Comparison of ENCODE assay signal across 9 cellular contexts in the genomic region with DNA sequence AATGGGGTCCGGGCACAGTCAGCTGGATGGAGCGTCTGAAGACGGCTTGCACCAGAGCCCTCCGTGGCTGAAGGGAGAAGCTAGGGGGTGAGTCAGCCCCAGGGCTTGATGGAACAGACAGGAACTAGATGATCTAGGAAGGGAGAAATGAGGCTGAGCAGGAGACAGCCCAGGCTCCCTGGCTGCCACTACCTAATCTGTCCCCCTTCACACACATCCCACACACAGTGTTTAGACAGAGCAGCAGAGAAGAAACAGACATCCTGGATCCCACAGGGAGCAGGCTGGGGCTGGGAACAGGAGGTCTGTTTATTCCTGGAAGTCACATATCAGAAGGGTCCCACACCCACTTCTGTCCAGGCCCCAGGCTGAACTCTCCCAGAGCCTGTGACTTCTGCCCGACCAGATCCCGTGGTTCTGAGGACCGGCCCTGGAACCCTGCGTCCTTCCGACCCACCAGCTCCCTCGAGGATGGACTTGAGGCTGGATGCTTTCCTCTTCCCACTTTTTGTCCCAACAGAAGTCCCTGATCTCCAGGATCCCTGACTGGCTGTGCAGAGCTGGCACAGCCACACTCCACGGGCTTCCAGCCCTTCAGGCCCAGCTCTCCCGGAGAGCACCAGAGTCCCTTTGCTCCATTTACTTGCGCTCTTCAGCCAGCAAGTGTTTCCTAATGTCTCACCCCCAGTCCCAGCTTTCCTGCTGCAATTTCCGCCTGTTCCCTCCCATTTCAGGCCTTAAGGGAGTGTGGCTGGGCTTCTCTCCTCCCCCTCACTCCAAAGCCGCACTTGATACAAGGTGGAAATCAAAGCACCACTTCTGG. TPM values are rescaled to one million over a fixed set of nuclear protein-coding genes. Genes with fewer than 3 reads are reported as not detected.
A peak's percentile ranks its signal among the peaks of the same experiment; 100 is the strongest.
DNase-seq lines count a peak whose midpoint lies in the region; ATAC-seq and TF ChIP-seq lines count a peak whose summit lies in the region.
"Had no signal": no experiment of that assay in that cellular context is flagged by ENCODE, and none has a peak within 500 bp of the region (broad histone marks: within the 10 kb centered on the region; RNA-seq: fewer than 3 reads in every experiment).

No MANE protein-coding gene starts in this region.

- peak overlapping the region; percentile 77 for H3K27ac Mint-ChIP-seq in activated T-cell treated with anti-CD3 and anti-CD28 coated beads, Interleukin-2, amount 50 U/mL, for 24 hours
- peak overlapping the region; percentile 62 for H3K27ac Mint-ChIP-seq in central memory CD8-positive, alpha-beta T cell (ENCODE audit: low read depth)
- H3K27ac Mint-ChIP-seq in type B pancreatic cell = peak overlapping the region; percentile 72

- DNase-seq in activated T-cell treated with anti-CD3 and anti-CD28 coated beads, Interleukin-2, amount 50 U/mL, for 24 hours = no peak
- no peak for DNase-seq in activated T-cell treated with anti-CD3 and anti-CD28 coated beads, Interleukin-2, amount 50 U/mL, for 4 hours
- no peak for DNase-seq in central memory CD8-positive, alpha-beta T cell (ENCODE audit: low spot score in 2 of 2)
- DNase-seq in lung (ENCODE audit: low spot score) (peak; percentile 74), type B pancreatic cell (ENCODE audit: extremely low spot score, unreplicated experiment) (no peak), globus pallidus (ENCODE audit: low spot score) (no peak)
- DNase-seq: NCI-H1436 had no signal

- no peaks in the 10 kb centered on the region for H3K27me3 Mint-ChIP-seq in activated T-cell treated with anti-CD3 and anti-CD28 coated beads, Interleukin-2, amount 50 U/mL, for 24 hours
- no peaks in the 10 kb centered on the region for H3K27me3 Mint-ChIP-seq in activated T-cell treated with anti-CD3 and anti-CD28 coated beads, Interleukin-2, amount 50 U/mL, for 4 hours (ENCODE audit: low read depth)
- H3K27me3 Mint-ChIP-seq in central memory CD8-positive, alpha-beta T cell = no peaks in the 10 kb centered on the region
- no peaks in the 10 kb centered on the region for H3K27me3 Mint-ChIP-seq in type B pancreatic cell

- H3K4me3 Mint-ChIP-seq in activated T-cell treated with anti-CD3 and anti-CD28 coated beads, Interleukin-2, amount 50 U/mL, for 24 hours = no peak overlapping the region
- no peak overlapping the region for H3K4me3 Mint-ChIP-seq in activated T-cell treated with anti-CD3 and anti-CD28 coated beads, Interleukin-2, amount 50 U/mL, for 4 hours
- H3K4me3 Mint-ChIP-seq in central memory CD8-positive, alpha-beta T cell = no peak overlapping the region
- H3K4me3 Mint-ChIP-seq in type B pancreatic cell = peak overlapping the region; percentile 32

- H3K36me3 ChIP-seq in lung (ENCODE audit: control insufficient read depth in 2 of 2, insufficient read depth in 2 of 2, low read length in 2 of 2) = peaks cover 10 to 20% of the 10 kb centered on the region in 2 donors

- ATAC-seq in activated T-cell treated with anti-CD3 and anti-CD28 coated beads, Interleukin-2, amount 50 U/mL, for 4 hours = no peak
- ATAC-seq in central memory CD8-positive, alpha-beta T cell (replicated peaks; ENCODE audit: extremely low read depth, poor library complexity, severe bottlenecking) = no peak
- ATAC-seq in lung (ENCODE audit: insufficient read depth, low FRiP score) = peak; percentile 49
- ATAC-seq in HG03432 (IDR thresholded peaks at IDR 0.05; ENCODE audit: unreplicated experiment) = no peak
- no peak for ATAC-seq in HG03565 (IDR thresholded peaks at IDR 0.05; ENCODE audit: unreplicated experiment)

- WGBS in lung, 2 donors = 35 to 62% methylated on average over 15 of the region's 15 CpGs

- H3K9me3 Mint-ChIP-seq in activated T-cell treated with anti-CD3 and anti-CD28 coated beads, Interleukin-2, amount 50 U/mL, for 24 hours = no peaks in the 10 kb centered on the region
- H3K9me3 Mint-ChIP-seq in activated T-cell treated with anti-CD3 and anti-CD28 coated beads, Interleukin-2, amount 50 U/mL, for 4 hours = no peaks in the 10 kb centered on the region
- no peaks in the 10 kb centered on the region for H3K9me3 Mint-ChIP-seq in central memory CD8-positive, alpha-beta T cell
- no peaks in the 10 kb centered on the region for H3K9me3 Mint-ChIP-seq in type B pancreatic cell

- peaks cover 40% of the 10 kb centered on the region for H3K4me1 Mint-ChIP-seq in activated T-cell treated with anti-CD3 and anti-CD28 coated beads, Interleukin-2, amount 50 U/mL, for 24 hours (ENCODE audit: low read depth)
- H3K4me1 Mint-ChIP-seq in activated T-cell treated with anti-CD3 and anti-CD28 coated beads, Interleukin-2, amount 50 U/mL, for 4 hours (ENCODE audit: low read depth) = peaks cover 23% of the 10 kb centered on the region
- H3K4me1 Mint-ChIP-seq in central memory CD8-positive, alpha-beta T cell = peaks cover 20% of the 10 kb centered on the region
- H3K4me1 Mint-ChIP-seq in type B pancreatic cell (ENCODE audit: unreplicated experiment) = peaks cover 33% of the 10 kb centered on the region

- no peaks in the 10 kb centered on the region for H3K27me3 ChIP-seq in lung (ENCODE audit: control insufficient read depth, insufficient read depth)

- peak overlapping the region; percentile 11 to 73 for H3K27ac ChIP-seq in lung (ENCODE audit: low read depth in 1 of 2, low read length in 1 of 2)

- peaks cover 0 to 34% of the 10 kb centered on the region in 2 donors for H3K4me1 ChIP-seq in lung (ENCODE audit: control insufficient read depth in 2 of 2, insufficient read depth in 2 of 2, low read length in 2 of 2)

- peaks cover 50% of the 10 kb centered on the region for H3K36me3 Mint-ChIP-seq in activated T-cell treated with anti-CD3 and anti-CD28 coated beads, Interleukin-2, amount 50 U/mL, for 24 hours (ENCODE audit: low read depth)
- H3K36me3 Mint-ChIP-seq in activated T-cell treated with anti-CD3 and anti-CD28 coated beads, Interleukin-2, amount 50 U/mL, for 4 hours (ENCODE audit: insufficient read depth) = peaks cover 15% of the 10 kb centered on the region
- peaks cover 44% of the 10 kb centered on the region for H3K36me3 Mint-ChIP-seq in central memory CD8-positive, alpha-beta T cell (ENCODE audit: insufficient read depth)
- H3K36me3 Mint-ChIP-seq in type B pancreatic cell = peaks cover 14% of the 10 kb centered on the region

- no peak for TF ChIP-seq CTCF in lung (IDR thresholded peaks at IDR 0.05; ENCODE audit: control extremely low read depth, extremely low read depth)
- TF ChIP-seq CTCF in type B pancreatic cell (conservative IDR thresholded peaks at IDR 0.05) = no peak

- no peaks in the 10 kb centered on the region for H3K9me3 ChIP-seq in lung (ENCODE audit: control insufficient read depth in 2 of 2, insufficient read depth in 1 of 2, low read length in 1 of 2)

- H3K4me3 ChIP-seq in lung = no peak overlapping the region

RNA-seq across cellular contexts. Expression of a gene that starts 1.5 kb away (rescaled TPM):
- total RNA-seq in activated T-cell treated with anti-CD3 and anti-CD28 coated beads, Interleukin-2, amount 50 U/mL, for 4 hours = under 1 TPM; 0.66 to 0.69 (median 0.68) TPM
- total RNA-seq in lung (1 to 10 TPM in 1 of 2 donors, under 1 TPM in 1; 0.60 to 3.2 TPM), type B pancreatic cell (ENCODE audit: low replicate concordance) (2.1 and 5.7 TPM in 2 replicates)
- polyA plus RNA-seq in lung = 1 to 10 TPM; 1.0 to 3.3 TPM

RNA-seq across cellular contexts. Expression of a gene that starts 10.6 kb away (rescaled TPM):
- 100 to 1,000 TPM; 128 to 142 (median 131) TPM for total RNA-seq in activated T-cell treated with anti-CD3 and anti-CD28 coated beads, Interleukin-2, amount 50 U/mL, for 4 hours
- total RNA-seq in lung (100 to 1,000 TPM in 1 of 2 donors, 10 to 100 TPM in 1; 72.9 to 193 TPM), type B pancreatic cell (ENCODE audit: low replicate concordance) (82.2 and 97.8 TPM in 2 replicates)
- 10 to 100 TPM; 62.0 to 84.2 TPM for polyA plus RNA-seq in lung

RNA-seq across cellular contexts. Expression of a gene that starts 11.0 kb away (rescaled TPM):
- 10 to 100 TPM; 14.7 to 19.1 (median 17.8) TPM for total RNA-seq in activated T-cell treated with anti-CD3 and anti-CD28 coated beads, Interleukin-2, amount 50 U/mL, for 4 hours
- total RNA-seq in lung (100 to 1,000 TPM in 1 of 2 donors, 10 to 100 TPM in 1; 83.8 to 119 TPM), type B pancreatic cell (ENCODE audit: low replicate concordance) (58.4 and 66.4 TPM in 2 replicates)
- 100 to 1,000 TPM; 110 to 137 TPM for polyA plus RNA-seq in lung

RNA-seq across cellular contexts. Expression of a gene that starts 33.0 kb away (rescaled TPM):
- 10 to 100 TPM; 49.0 to 60.5 (median 52.8) TPM for total RNA-seq in activated T-cell treated with anti-CD3 and anti-CD28 coated beads, Interleukin-2, amount 50 U/mL, for 4 hours
- total RNA-seq in lung = 100 to 1,000 TPM; 106 to 258 TPM
- 100 to 1,000 TPM in 1 of 2 donors, 10 to 100 TPM in 1; 92.1 to 188 TPM for polyA plus RNA-seq in lung
- 94.5 and 303 TPM in 2 replicates for total RNA-seq in type B pancreatic cell (ENCODE audit: low replicate concordance)

RNA-seq across cellular contexts. Expression of a gene that starts 42.3 kb away (rescaled TPM):
- total RNA-seq in activated T-cell treated with anti-CD3 and anti-CD28 coated beads, Interleukin-2, amount 50 U/mL, for 4 hours = 100 to 1,000 TPM; 381 to 396 (median 382) TPM
- total RNA-seq in lung (100 to 1,000 TPM; 284 to 332 TPM), type B pancreatic cell (ENCODE audit: low replicate concordance) (211 and 384 TPM in 2 replicates)
- polyA plus RNA-seq in lung = 100 to 1,000 TPM; 190 to 490 TPM
